Comparison of ENCODE assay signal across 8 cellular contexts in the genomic region with DNA sequence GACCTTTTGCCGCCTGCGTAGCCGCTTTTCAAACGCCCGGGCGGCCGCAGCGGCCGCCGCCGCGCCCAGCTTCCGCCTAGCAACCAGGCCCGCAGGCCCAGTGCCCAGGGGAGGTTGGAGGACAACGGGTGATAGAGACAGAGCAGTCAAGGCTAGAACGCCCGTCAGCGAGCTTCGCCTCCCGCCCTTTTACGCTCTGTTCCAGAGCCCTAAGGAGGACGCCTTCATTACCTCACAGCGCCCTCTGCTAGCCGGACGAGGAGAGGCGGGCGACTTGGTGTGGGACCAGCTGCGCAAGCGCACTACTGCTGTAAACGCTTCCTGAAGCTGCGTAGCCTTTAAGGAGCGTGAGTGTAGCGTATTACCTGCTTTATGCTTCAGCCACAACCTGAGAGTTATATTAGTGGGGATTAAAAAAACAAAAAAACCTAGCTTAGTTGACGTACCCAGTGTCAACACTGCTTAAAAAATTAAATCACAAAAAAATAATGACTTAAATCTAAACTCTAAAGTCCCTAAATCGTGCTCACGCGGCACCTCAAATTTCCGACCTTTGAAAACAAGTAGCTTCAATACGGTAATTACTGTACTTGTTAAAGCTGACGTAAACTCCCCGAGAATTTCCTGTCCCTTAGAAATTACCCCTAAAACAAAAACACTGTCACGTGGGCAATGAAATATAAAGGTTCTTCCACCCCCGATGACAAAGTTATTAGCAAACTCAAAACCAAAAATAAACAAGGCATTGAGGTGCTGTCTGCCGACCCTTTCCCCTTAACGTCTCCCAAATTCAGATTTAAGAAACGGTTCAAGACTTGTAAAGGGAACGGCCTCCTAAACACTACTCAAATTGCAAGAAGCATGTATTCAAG. TPM values are rescaled to one million over a fixed set of nuclear protein-coding genes. Genes with fewer than 3 reads are reported as not detected.
DNase-seq lines count a peak whose midpoint lies in the region; ATAC-seq, FAIRE-seq and TF ChIP-seq lines count a peak whose summit lies in the region.

Gene CEP120 (minus strand): TSS at position 126 of the 872 bp plus-strand sequence. CDS start 405 bp downstream, outside the sequence.

- peak within 1 kb of the TSS; percentile 80 for H3K18ac ChIP-seq in H1 (ENCODE audit: extremely low read depth, low read length)

- H4K8ac ChIP-seq in H1 (ENCODE audit: extremely low read depth, insufficient read depth, low read length) = peak within 1 kb of the TSS; percentile 83; the same call in 1 of the 2 replicates

- H2AK5ac ChIP-seq in H1 (ENCODE audit: low read depth, low read length) = no peak within 1 kb of the TSS; the same call in 1 of the 2 replicates

- no peaks in the 10 kb centered on the region for H3K36me3 ChIP-seq in Caco-2 (ENCODE audit: control insufficient read depth, insufficient read depth, low read length)
- H3K36me3 ChIP-seq in H1 (ENCODE audit: control insufficient read depth in 2 of 4, insufficient read depth in 4 of 4, low read length in 3 of 4) = no peaks in the 10 kb centered on the region

- H3K4me3 Mint-ChIP-seq in Caco-2 (ENCODE audit: unreplicated experiment) = no peak within 1 kb of the TSS
- H3K4me3 Mint-ChIP-seq in memory B cell = no peak within 1 kb of the TSS

- H2BK15ac ChIP-seq in H1 (ENCODE audit: low read length) = no peak within 1 kb of the TSS

- H2BK5ac ChIP-seq in H1 (ENCODE audit: low read depth, low read length) = peak within 1 kb of the TSS; percentile 57

- peak within 1 kb of the TSS; percentile 66 for H4K91ac ChIP-seq in H1 (replicated peaks; ENCODE audit: insufficient read length, low read length)

- H3K9ac ChIP-seq in H1 (replicated peaks in 1 of 4; ENCODE audit: extremely low read depth in 1 of 4, low read depth in 3 of 4, low read length in 3 of 4) = peak within 1 kb of the TSS; percentile 70 to 86 (median 78)

- H2AFZ ChIP-seq in H1 (ENCODE audit: low read length) = peak within 1 kb of the TSS; percentile 89

- H3K27ac Mint-ChIP-seq in Caco-2 (ENCODE audit: unreplicated experiment) (no peak within 1 kb of the TSS), memory B cell (no peak within 1 kb of the TSS)

- POLR2A ChIA-PET in Caco-2 (lab: Charles Lee) (interaction anchor here (0.5 to 1.5 kb wide), 10 partner anchors 8 to 1181 kb away, joined by 3 to 13 read pairs (median 4); partner anchors contain the start of gene CSNK1G3), H1 (lab: Charles Lee; ENCODE audit: partially characterized antibody) (interaction anchor here (0.6 to 2.9 kb wide), 14 partner anchors 8 to 494 kb away, joined by 3 to 30 read pairs (median 5); partner anchors contain the start of gene CSNK1G3)

- peak; percentile 52 to 59 for TF ChIP-seq RAD21 in H1 (IDR thresholded peaks at IDR 0.05 in 1 of 2, conservative IDR thresholded peaks at IDR 0.05 in 1 of 2; ENCODE audit: low read depth in 2 of 2, low read length in 2 of 2)

- H3K27ac ChIP-seq in H1 (ENCODE audit: low read depth, low read length) = peak within 1 kb of the TSS; percentile 79

- H3K9me3 Mint-ChIP-seq in Caco-2 (ENCODE audit: unreplicated experiment) (no peaks in the 10 kb centered on the region), memory B cell (peaks cover 2% of the 10 kb centered on the region)

- peak in 1 of 2 experiments; percentile 81; a peak in 1 of 3 replicates for TF ChIP-seq EP300 in H1 (IDR thresholded peaks at IDR 0.05; ENCODE audit: borderline replicate concordance in 1 of 2, low read depth in 2 of 2, low read length in 2 of 2)

- TF ChIP-seq POLR2A in H1 (IDR thresholded peaks at IDR 0.05; ENCODE audit: control extremely low read depth in 1 of 2, low read depth in 2 of 2, low read length in 2 of 2) = peak; percentile 52 to 91

- peak within 1 kb of the TSS; percentile 84 to 95 for H3K4me2 ChIP-seq in H1 (ENCODE audit: insufficient read depth in 1 of 2, low read depth in 2 of 2, low read length in 2 of 2)

- peak within 1 kb of the TSS; percentile 88; the same call in 1 of the 2 replicates for H2BK12ac ChIP-seq in H1 (ENCODE audit: low read depth, low read length)

- ATAC-seq in memory B cell (ENCODE audit: low read depth) = peak; percentile 88

- CTCF ChIA-PET in Caco-2 (lab: Charles Lee) (interaction anchor here (0.8 to 1.8 kb wide), 9 partner anchors 18 to 907 kb away, joined by 3 to 8 read pairs (median 5); partner anchors contain the start of gene CSNK1G3), H1 (lab: Charles Lee; ENCODE audit: partially characterized antibody) (interaction anchor here (0.6 to 2.3 kb wide), 27 partner anchors 10 to 1026 kb away, joined by 3 to 13 read pairs (median 4); no protein-coding TSS in a partner anchor)

- DNase-seq in Caco-2 = peak; percentile 97 to 98
- DNase-seq in GM20000 (ENCODE audit: low spot score) = peak; percentile 97
- peak; percentile 99 for DNase-seq in HT-29 (ENCODE audit: low spot score)
- DNase-seq in NOMO-1 treated with DMSO at 0.1 percent for 48 hours (lab: John Stamatoyannopoulos, UW; ENCODE audit: unreplicated experiment) = peak; percentile 99
- peak; percentile 94 to 96 for DNase-seq in activated CD8-positive, alpha-beta memory T cell treated with anti-CD3 and anti-CD28 coated beads for 4 hours (ENCODE audit: low read depth in 2 of 2)
- peak; percentile 95 to 97 for DNase-seq in H1 (ENCODE audit: low read depth in 1 of 2, low spot score in 2 of 2)
- DNase-seq in memory B cell (ENCODE audit: low spot score in 2 of 2) = peak; percentile 92 to 96
- DNase-seq in stimulated activated CD8-positive, alpha-beta memory T cell treated with anti-CD3 and anti-CD28 coated beads, Interleukin-12 subunit alpha, Interleukin-12 subunit beta, amount 100 ng/mL, for 24 hours (ENCODE audit: extremely low read depth) = peak; percentile 91

- intact Hi-C loops in Caco-2 (cut with micrococcal nuclease; ENCODE audit: unreplicated experiment) = loop anchor here (1.0 to 2.0 kb wide), 5 partner anchors 39 to 907 kb away; partner anchors contain the start of gene CSNK1G3

- H3K79me1 ChIP-seq in H1 (ENCODE audit: low read depth, low read length) = 0 out of 2 replicates have a peak, but pooled peaks cover 2% of the 10 kb centered on the region

- no peak within 1 kb of the TSS for H2BK120ac ChIP-seq in H1 (replicated peaks; ENCODE audit: low read depth, low read length)

- peaks cover 7% of the 10 kb centered on the region for H3K23me2 ChIP-seq in H1 (ENCODE audit: low read depth, low read length)

- H3K4me1 Mint-ChIP-seq in Caco-2 (ENCODE audit: low read depth, unreplicated experiment) = peaks cover 2% of the 10 kb centered on the region
- H3K4me1 Mint-ChIP-seq in memory B cell = peaks cover 2% of the 10 kb centered on the region

- no peaks in the 10 kb centered on the region for H3K27me3 ChIP-seq in Caco-2 (replicated peaks; ENCODE audit: control insufficient read depth, insufficient read depth, low read length)
- H3K27me3 ChIP-seq in H1 (replicated peaks in 1 of 4; ENCODE audit: control insufficient read depth in 3 of 4, extremely low read depth in 1 of 4, insufficient read depth in 3 of 4, low read length in 3 of 4) = no peaks in the 10 kb centered on the region

- peak within 1 kb of the TSS; percentile 37 for H4K5ac ChIP-seq in H1 (ENCODE audit: insufficient read length, low read depth, low read length)

- peaks cover 0 to 32% of the 10 kb centered on the region in 2 experiments; a peak in 3 of 4 replicates for H3K79me2 ChIP-seq in H1 (ENCODE audit: control insufficient read depth in 1 of 2, insufficient read depth in 2 of 2, low read length in 2 of 2)

- H3K27me3 Mint-ChIP-seq in Caco-2 (ENCODE audit: insufficient read depth, unreplicated experiment) (no peaks in the 10 kb centered on the region), memory B cell (no peaks in the 10 kb centered on the region)

- TSS peak; percentile 97 for BruUV-seq in Caco-2 (replicated peaks; lab: Mats Ljungman, UMichigan)

- H3K4me1 ChIP-seq in Caco-2 = peaks cover 6% of the 10 kb centered on the region
- peaks cover 0 to 7% (median 1%) of the 10 kb centered on the region in 4 experiments; a peak in 2 of 7 replicates for H3K4me1 ChIP-seq in H1 (replicated peaks in 1 of 4; ENCODE audit: control insufficient read depth in 3 of 4, insufficient read depth in 4 of 4, low read length in 3 of 4)

- FAIRE-seq in H1 (lab: Jason Lieb, UNC) = peak; percentile 93

- H3K56ac ChIP-seq in H1 (replicated peaks; ENCODE audit: insufficient read length, low read depth, low read length) = no peak within 1 kb of the TSS

- no peak within 1 kb of the TSS for H2BK20ac ChIP-seq in H1 (ENCODE audit: low read length)

- H3K36me3 Mint-ChIP-seq in Caco-2 (ENCODE audit: insufficient read depth, unreplicated experiment) (peaks cover 3% of the 10 kb centered on the region), memory B cell (peaks cover 3% of the 10 kb centered on the region)

- TF ChIP-seq CTCF in Caco-2 (IDR thresholded peaks at IDR 0.05; ENCODE audit: insufficient read depth in 1 of 2, low read depth in 1 of 2, low read length in 1 of 2, severe bottlenecking in 1 of 2, unreplicated experiment in 1 of 2) = peak; percentile 63 to 92
- peak; percentile 90 for TF ChIP-seq CTCF in GM20000 (IDR thresholded peaks at IDR 0.05; ENCODE audit: extremely low read depth, missing control alignments)
- TF ChIP-seq CTCF in H1 (IDR thresholded peaks at IDR 0.05; ENCODE audit: control extremely low read depth in 1 of 3, insufficient read depth in 1 of 3, low read depth in 1 of 3, low read length in 3 of 3) = peak; percentile 70 to 95 (median 84)

- H3K14ac ChIP-seq in H1 (ENCODE audit: insufficient read length) = no peak within 1 kb of the TSS

- H3K4me3 ChIP-seq in Caco-2 (ENCODE audit: low read depth, low read length) (peak within 1 kb of the TSS; percentile 82), H1 (ENCODE audit: extremely low read depth in 1 of 4, insufficient read depth in 2 of 4, low read depth in 3 of 4, low read length in 4 of 4) (peak within 1 kb of the TSS; percentile 68 to 92 (median 80))

- H3K4ac ChIP-seq in H1 (replicated peaks; ENCODE audit: insufficient read length, low read depth, low read length) = no peak within 1 kb of the TSS

- WGBS in H1 (ENCODE audit: extremely low coverage in 1 of 2, insufficient coverage in 1 of 2, insufficient read length in 1 of 2, insufficient replicate concordance in 2 of 2, low coverage in 1 of 2, low lambda C conversion rate in 2 of 2, missing lambda C conversion rate in 1 of 2), 2 experiments = 3% methylated on average over 47 of the region's 47 CpGs; no CpG with 5 or more reads in 1 of the 2 experiments

- H4K20me1 ChIP-seq in H1 (replicated peaks in 1 of 2; ENCODE audit: control insufficient read depth in 1 of 2, insufficient read depth in 2 of 2, low read length in 2 of 2) = no peaks in the 10 kb centered on the region

- no peaks in the 10 kb centered on the region for H3K9me3 ChIP-seq in Caco-2
- H3K9me3 ChIP-seq in H1 (ENCODE audit: insufficient read depth in 2 of 2, low read depth in 1 of 2, low read length in 1 of 2) = no peaks in the 10 kb centered on the region

- H3K23ac ChIP-seq in H1 (ENCODE audit: insufficient read length) = no peak within 1 kb of the TSS

RNA-seq across cellular contexts. Expression of gene CEP120, which starts in this region (rescaled TPM):
- total RNA-seq in Caco-2 (2022) = 24.4 and 25.8 TPM in 2 replicates
- total RNA-seq in HT-29 (2014; rRNA removed; shearing (Covaris generic)) = 8.3 and 14.8 TPM in 2 replicates
- total RNA-seq in H1 (2021; fragmentation: NEBNext Ultra II Directional; extraction: Animal tissue kit (Norgen Biotek cat#: 25700)) = 17.9 and 19.2 TPM in 2 replicates
- 8.5 and 9.3 TPM in 2 replicates for polyA plus RNA-seq in H1 (2011; rRNA removed)
- 7.3 TPM for polyA plus RNA-seq in H1 (2011; cell fraction: cytosol; rRNA removed)
- 16.5 TPM for polyA plus RNA-seq in H1 (2011; cell fraction: nucleus; rRNA removed)
- 6.1 to 9.0 TPM (median 7.3 TPM) in 4 replicates for polyA plus RNA-seq in H1 (2012, experiment 1 of 2)
- 0.56 TPM for polyA plus RNA-seq in H1 (2012, experiment 2 of 2)
- 8.7 TPM for polyA plus RNA-seq in H1 (2013, experiment 1 of 2)
- polyA plus RNA-seq in H1 (2013, experiment 2 of 2) = 7.8 TPM
- 58.7 and 80.4 TPM in 2 replicates for polyA minus RNA-seq in H1 (2011; rRNA and poly(A)+ RNA removed)
- 15.0 TPM for polyA minus RNA-seq in H1 (2011; cell fraction: cytosol; rRNA and poly(A)+ RNA removed)
- polyA minus RNA-seq in H1 (2011; cell fraction: nucleus; rRNA and poly(A)+ RNA removed) = 88.7 TPM

Comparison
In these comparisons a context has a peak if more than half of its experiments do, and no peak if none do; other contexts are left out.
1. Peak in every context shown above with its lines: DNase-seq, ATAC-seq, H3K4me3 ChIP-seq and H3K27ac ChIP-seq.